Comparison of ENCODE assay signal across 10 cellular contexts in genomic region chr6:36627801-36628246, GRCh38. TPM values are rescaled to one million over a fixed set of nuclear protein-coding genes. Genes with fewer than 3 reads are reported as not detected.
DNase-seq lines count a peak whose midpoint lies in the region; ATAC-seq and TF ChIP-seq lines count a peak whose summit lies in the region.
"Had no signal": no experiment of that assay in that cellular context is flagged by ENCODE, and none has a peak within 500 bp of the region (broad histone marks: within the 10 kb centered on the region; RNA-seq: fewer than 3 reads in every experiment).

No MANE protein-coding gene starts in this region.

- H3K27me3 ChIP-seq in Caco-2 (replicated peaks; ENCODE audit: control insufficient read depth, insufficient read depth, low read length): no peaks in the 10 kb centered on the region

- H3K4me3 ChIP-seq in skeletal muscle cell (ENCODE audit: low read depth, low read length) (no peak overlapping the region), Caco-2 (ENCODE audit: low read depth, low read length) (no peak overlapping the region)

- H3K4me1 Mint-ChIP-seq in activated T-helper 1 cell treated with anti-CD3 and anti-CD28 coated beads, Interleukin-12 subunit alpha, Interleukin-12 subunit beta, Interleukin-2, Interleukin-4 antibody, amounts not matched to agents 30 ng/mL and 10 ng/mL and 1 ng/mL, durations not matched to agents 14 hours and 24 hours and 36 hours (ENCODE audit: low read depth): peaks cover 38% of the 10 kb centered on the region
- peaks cover 20% of the 10 kb centered on the region for H3K4me1 Mint-ChIP-seq in Caco-2 (ENCODE audit: low read depth, unreplicated experiment)

- BruUV-seq in Caco-2 (replicated peaks; lab: Mats Ljungman, UMichigan): no TSS peak

- H3K27me3 Mint-ChIP-seq in activated T-helper 1 cell treated with anti-CD3 and anti-CD28 coated beads, Interleukin-12 subunit alpha, Interleukin-12 subunit beta, Interleukin-2, Interleukin-4 antibody, amounts not matched to agents 30 ng/mL and 10 ng/mL and 1 ng/mL, durations not matched to agents 14 hours and 24 hours and 36 hours (ENCODE audit: insufficient read depth): no peaks in the 10 kb centered on the region
- no peaks in the 10 kb centered on the region for H3K27me3 Mint-ChIP-seq in Caco-2 (ENCODE audit: insufficient read depth, unreplicated experiment)

- ATAC-seq in left cardiac atrium (peak; percentile 62 to 73), HG03135 (IDR thresholded peaks at IDR 0.05; ENCODE audit: unreplicated experiment) (no peak), HG02884 (IDR thresholded peaks at IDR 0.05; ENCODE audit: unreplicated experiment) (no peak)

- peaks cover 15% of the 10 kb centered on the region for H3K4me1 ChIP-seq in Caco-2

- peak overlapping the region; percentile 51 for H3K27ac Mint-ChIP-seq in activated T-helper 1 cell treated with anti-CD3 and anti-CD28 coated beads, Interleukin-12 subunit alpha, Interleukin-12 subunit beta, Interleukin-2, Interleukin-4 antibody, amounts not matched to agents 30 ng/mL and 10 ng/mL and 1 ng/mL, durations not matched to agents 14 hours and 24 hours and 36 hours
- no peak overlapping the region for H3K27ac Mint-ChIP-seq in Caco-2 (ENCODE audit: unreplicated experiment)

- H3K9me3 ChIP-seq in Caco-2: no peaks in the 10 kb centered on the region

- no peak for TF ChIP-seq CTCF in Caco-2 (IDR thresholded peaks at IDR 0.05; ENCODE audit: insufficient read depth in 1 of 2, low read depth in 1 of 2, low read length in 1 of 2, severe bottlenecking in 1 of 2, unreplicated experiment in 1 of 2)

- no peaks in the 10 kb centered on the region for H3K36me3 ChIP-seq in Caco-2 (ENCODE audit: control insufficient read depth, insufficient read depth, low read length)

- no peaks in the 10 kb centered on the region for H3K36me3 Mint-ChIP-seq in activated T-helper 1 cell treated with anti-CD3 and anti-CD28 coated beads, Interleukin-12 subunit alpha, Interleukin-12 subunit beta, Interleukin-2, Interleukin-4 antibody, amounts not matched to agents 30 ng/mL and 10 ng/mL and 1 ng/mL, durations not matched to agents 14 hours and 24 hours and 36 hours (ENCODE audit: low read depth)
- no peaks in the 10 kb centered on the region for H3K36me3 Mint-ChIP-seq in Caco-2 (ENCODE audit: insufficient read depth, unreplicated experiment)

- CTCF ChIA-PET in Caco-2 (lab: Charles Lee): interaction anchor here (0.6 to 1.0 kb wide), 3 partner anchors 51 to 155 kb away, joined by 3 read pairs; partner anchors contain the start of gene CDKN1A

- intact Hi-C loops in activated T-helper 1 cell treated with anti-CD3 and anti-CD28 coated beads, Interleukin-12 subunit alpha, Interleukin-12 subunit beta, Interleukin-2, Interleukin-4 antibody, amounts not matched to agents 30 ng/mL and 10 ng/mL and 1 ng/mL, durations not matched to agents 14 hours and 24 hours and 36 hours (cut with micrococcal nuclease): no loop called here
- intact Hi-C loops in left cardiac atrium (cut with DNase I): loop anchor here in 1 of 2 donors (10.0 kb wide), 1 partner anchor 127 kb away; no protein-coding TSS in a partner anchor
- intact Hi-C loops in Caco-2 (cut with micrococcal nuclease; ENCODE audit: unreplicated experiment): no loop called here

- no peak overlapping the region for H3K4me3 Mint-ChIP-seq in activated T-helper 1 cell treated with anti-CD3 and anti-CD28 coated beads, Interleukin-12 subunit alpha, Interleukin-12 subunit beta, Interleukin-2, Interleukin-4 antibody, amounts not matched to agents 30 ng/mL and 10 ng/mL and 1 ng/mL, durations not matched to agents 14 hours and 24 hours and 36 hours
- H3K4me3 Mint-ChIP-seq in Caco-2 (ENCODE audit: unreplicated experiment): no peak overlapping the region

- POLR2A ChIA-PET in Caco-2 (lab: Charles Lee): no interaction called here

- peak; percentile 37 for DNase-seq in GM04503 (ENCODE audit: low read depth)
- DNase-seq in activated T-helper 1 cell treated with anti-CD3 and anti-CD28 coated beads, Interleukin-12 subunit alpha, Interleukin-12 subunit beta, Interleukin-2, Interleukin-4 antibody, amounts not matched to agents 30 ng/mL and 10 ng/mL and 1 ng/mL, durations not matched to agents 14 hours and 24 hours and 36 hours (ENCODE audit: low spot score): no peak
- DNase-seq in left cardiac atrium: peak; percentile 65
- DNase-seq in skeletal muscle cell (ENCODE audit: low read depth): peak; percentile 48
- DNase-seq in Caco-2: no peak
- no peak for DNase-seq in inferior parietal cortex (ENCODE audit: extremely low spot score)
- DNase-seq: activated CD4-positive, alpha-beta T cell treated with anti-CD3 and anti-CD28 coated beads for 4 hours; NCI-H1092 had no signal

- no peaks in the 10 kb centered on the region for H3K9me3 Mint-ChIP-seq in activated T-helper 1 cell treated with anti-CD3 and anti-CD28 coated beads, Interleukin-12 subunit alpha, Interleukin-12 subunit beta, Interleukin-2, Interleukin-4 antibody, amounts not matched to agents 30 ng/mL and 10 ng/mL and 1 ng/mL, durations not matched to agents 14 hours and 24 hours and 36 hours
- no peaks in the 10 kb centered on the region for H3K9me3 Mint-ChIP-seq in Caco-2 (ENCODE audit: unreplicated experiment)

RNA-seq across cellular contexts. Expression of gene SRSF3, which starts 33.7 kb away (rescaled TPM):
- total RNA-seq in activated T-helper 1 cell treated with anti-CD3 and anti-CD28 coated beads, Interleukin-12 subunit alpha, Interleukin-12 subunit beta, Interleukin-2, Interleukin-4 antibody, amounts not matched to agents 30 ng/mL and 10 ng/mL and 1 ng/mL, durations not matched to agents 14 hours and 24 hours and 36 hours: 525 and 546 TPM in 2 replicates
- total RNA-seq in left cardiac atrium (100 to 1,000 TPM; 128 to 201 TPM), Caco-2 (2022) (422 and 425 TPM in 2 replicates)

RNA-seq across cellular contexts. Expression of gene CDKN1A, which starts 50.7 kb away (rescaled TPM):
- total RNA-seq in activated T-helper 1 cell treated with anti-CD3 and anti-CD28 coated beads, Interleukin-12 subunit alpha, Interleukin-12 subunit beta, Interleukin-2, Interleukin-4 antibody, amounts not matched to agents 30 ng/mL and 10 ng/mL and 1 ng/mL, durations not matched to agents 14 hours and 24 hours and 36 hours: 105 and 107 TPM in 2 replicates
- 10 to 100 TPM; 31.5 to 83.0 TPM for total RNA-seq in left cardiac atrium
- total RNA-seq in Caco-2 (2022): 3.0 and 3.4 TPM in 2 replicates

Comparison
In these comparisons a context has a peak if more than half of its experiments do, and no peak if none do; other contexts are left out.
1. DNase-seq: peak in GM04503 (single experiment), left cardiac atrium (single experiment) and skeletal muscle cell (single experiment); none in activated T-helper 1 cell treated with anti-CD3 and anti-CD28 coated beads, Interleukin-12 subunit alpha, Interleukin-12 subunit beta, Interleukin-2, Interleukin-4 antibody, amounts not matched to agents 30 ng/mL and 10 ng/mL and 1 ng/mL, durations not matched to agents 14 hours and 24 hours and 36 hours (single experiment), Caco-2 (0 of 2) and inferior parietal cortex (single experiment).
2. ATAC-seq: peak in left cardiac atrium (2 of 2); none in HG03135 (single experiment) and HG02884 (single experiment).